Comparison of ENCODE assay signal across 16 cellular contexts in the genomic region with DNA sequence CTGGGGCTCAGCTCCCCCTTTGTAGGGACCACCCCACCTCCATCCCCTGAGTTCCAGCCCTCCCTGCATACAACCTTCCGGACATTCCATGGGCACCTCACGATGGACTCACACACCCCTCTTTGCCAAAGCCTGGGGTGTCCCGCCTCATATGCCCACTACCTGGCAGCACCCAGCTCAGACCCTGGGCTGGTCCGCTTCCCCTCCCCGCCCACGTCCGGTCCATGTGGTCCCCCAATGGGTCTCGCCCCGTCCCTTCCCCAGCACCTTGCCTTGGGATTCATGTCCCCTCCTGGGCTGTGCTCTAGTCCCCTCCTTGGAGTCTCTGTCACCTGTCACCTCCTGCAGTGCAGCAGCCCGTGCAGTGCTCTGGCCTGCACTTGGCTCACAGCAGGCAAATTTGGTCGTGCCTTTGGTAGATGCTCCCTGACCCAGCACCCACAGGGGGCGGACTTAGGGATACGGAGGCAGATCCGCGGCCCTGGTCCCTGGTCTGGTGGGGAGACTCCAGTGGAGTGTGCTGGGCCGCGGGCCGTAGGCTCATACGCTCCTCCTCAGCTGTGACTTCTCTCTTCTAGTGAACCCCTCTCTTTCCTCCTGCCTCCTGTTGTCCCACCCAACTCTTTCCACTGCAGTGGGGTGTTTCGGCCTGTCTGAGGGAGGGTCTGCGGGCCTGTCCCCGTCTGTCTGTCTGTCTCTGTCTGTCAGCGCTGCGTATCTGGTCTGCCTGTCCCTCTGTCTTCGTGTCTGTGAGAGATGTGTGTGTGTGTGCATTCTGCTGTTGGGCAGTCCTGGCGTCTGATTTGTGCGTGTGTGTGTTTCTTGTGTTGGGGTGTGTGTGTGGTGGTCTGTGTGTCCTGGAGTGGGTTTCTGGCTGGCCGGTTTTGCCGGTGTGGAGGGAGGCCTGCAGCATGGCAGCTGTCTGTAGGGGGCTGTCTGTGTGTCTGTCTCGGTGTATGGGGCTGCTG.
DNase-seq lines count a peak whose midpoint lies in the region; ATAC-seq and TF ChIP-seq lines count a peak whose summit lies in the region.
"Had no signal": no experiment of that assay in that cellular context is flagged by ENCODE, and none has a peak within 500 bp of the region (broad histone marks: within the 10 kb centered on the region; RNA-seq: fewer than 3 reads in every experiment).

No MANE protein-coding gene starts in this region.

- H3K4me3 ChIP-seq in prostate gland: no peak overlapping the region
- H3K4me3 ChIP-seq: BLaER1 treated with 17β-estradiol and CSF1 and Interleukin-3, amounts not matched to agents 10 nM and 100 nM; GM12878 had no signal

- intact Hi-C loops in left ventricle myocardium superior (cut with micrococcal nuclease): no loop called here
- intact Hi-C loops in cardiac septum (cut with DNase I): no loop called here
- intact Hi-C loops in prostate gland (cut with DNase I): no loop called here

- DNase-seq in left ventricle myocardium superior (peak; percentile 17), cardiac septum (ENCODE audit: low spot score) (no peak), caudate nucleus (lab: John Stamatoyannopoulos, UW) (no peak), prostate gland (ENCODE audit: low spot score) (no peak)
- DNase-seq in activated CD4-positive, alpha-beta T cell treated with anti-CD3 and anti-CD28 coated beads, Interleukin-2, amount 50 U/mL, for 1 hour: no peak
- DNase-seq: CD8-positive, alpha-beta memory T cell; DND-41; KG1; NCI-H1417 treated with DMSO at 0.1 percent for 48 hours; NCI-H1930; NCI-H2171 treated with DMSO at 0.1 percent for 48 hours; NCI-H748 treated with DMSO at 0.1 percent for 48 hours had no signal

- H3K27me3 ChIP-seq in prostate gland (replicated peaks; ENCODE audit: insufficient read depth): no peaks in the 10 kb centered on the region

- no peaks in the 10 kb centered on the region for H3K4me1 ChIP-seq in prostate gland (replicated peaks)

- no peak for ATAC-seq in left ventricle myocardium superior
- no peak for ATAC-seq in HG03175 (IDR thresholded peaks at IDR 0.05; ENCODE audit: unreplicated experiment)
- ATAC-seq: GM12878 had no signal

- no peaks in the 10 kb centered on the region for H3K36me3 ChIP-seq in prostate gland
- H3K36me3 ChIP-seq: BLaER1 treated with 17β-estradiol and CSF1 and Interleukin-3, amounts not matched to agents 10 nM and 100 nM had no signal

- 87% methylated on average over 30 of the region's 30 CpGs for WGBS in prostate gland

- H3K27ac ChIP-seq in caudate nucleus (ENCODE audit: low read depth, low read length) (peak overlapping the region; percentile 69), prostate gland (no peak overlapping the region)
- H3K27ac ChIP-seq: BLaER1 treated with 17β-estradiol and CSF1 and Interleukin-3, amounts not matched to agents 10 nM and 100 nM had no signal

- H3K27me3 Mint-ChIP-seq in nephron (ENCODE audit: low read depth): peaks cover 27% of the 10 kb centered on the region

- peak overlapping the region; percentile 3 to 56 (median 11) for H3K4me3 Mint-ChIP-seq in nephron

- no peaks in the 10 kb centered on the region for H3K9me3 Mint-ChIP-seq in nephron
- H3K9me3 Mint-ChIP-seq: CD8-positive, alpha-beta memory T cell had no signal

- TF ChIP-seq POLR2A in prostate gland (IDR thresholded peaks at IDR 0.05): no peak

- H3K9me3 ChIP-seq in prostate gland: no peaks in the 10 kb centered on the region
- H3K9me3 ChIP-seq: BLaER1 treated with 17β-estradiol and CSF1 and Interleukin-3, amounts not matched to agents 10 nM and 100 nM had no signal

- TF ChIP-seq CTCF in nephron (IDR thresholded peaks at IDR 0.05; ENCODE audit: unreplicated experiment in 3 of 3) (no peak), prostate gland (IDR thresholded peaks at IDR 0.05) (no peak)

- H3K36me3 Mint-ChIP-seq in nephron (ENCODE audit: low read depth): no peaks in the 10 kb centered on the region
- H3K36me3 Mint-ChIP-seq: CD8-positive, alpha-beta memory T cell had no signal

- H3K27ac Mint-ChIP-seq in nephron: peak overlapping the region; percentile 5 to 70 (median 63)

- peaks cover 20% of the 10 kb centered on the region for H3K4me1 Mint-ChIP-seq in nephron
